Comparison of ENCODE assay signal across 8 cellular contexts in the genomic region with DNA sequence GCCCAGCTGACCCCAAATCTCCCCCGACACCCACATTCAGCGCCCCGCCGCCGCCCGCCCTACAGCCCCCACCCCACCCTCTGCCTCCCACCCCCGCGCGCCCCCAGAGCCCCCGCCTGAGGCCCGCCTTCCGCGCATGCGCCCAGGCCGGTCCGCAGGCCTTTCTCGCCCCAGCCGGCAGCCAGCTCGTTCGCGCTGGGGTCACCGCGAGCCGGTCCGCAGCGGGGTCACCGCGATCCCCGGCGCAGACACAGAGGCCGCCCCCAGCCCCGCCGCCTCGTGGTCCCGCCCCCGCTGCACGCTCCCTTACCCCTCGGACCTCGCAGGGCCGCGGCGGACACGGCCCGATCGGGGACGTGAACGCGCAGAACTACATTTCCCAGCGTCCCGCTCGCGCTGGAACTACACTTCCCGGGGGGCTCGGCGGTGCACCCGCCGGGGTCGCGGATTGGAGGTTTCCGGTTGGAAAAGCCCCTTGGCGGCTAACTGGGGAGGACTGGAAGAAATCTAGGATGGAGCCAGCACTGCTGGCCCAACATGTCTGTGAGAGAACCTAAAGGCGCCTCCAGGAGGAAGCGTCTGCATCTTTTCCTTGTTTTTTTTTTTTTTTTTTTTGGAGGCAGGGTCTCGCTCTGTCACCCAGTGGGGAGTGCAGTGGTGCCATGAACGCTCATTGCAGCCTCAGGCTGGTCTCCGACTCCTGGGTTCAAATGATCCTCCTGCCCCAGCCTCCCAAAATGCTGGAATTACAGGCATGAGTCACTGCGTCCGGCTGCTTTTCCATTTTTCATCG. TPM values are rescaled to one million over a fixed set of nuclear protein-coding genes. Genes with fewer than 3 reads are reported as not detected.
DNase-seq lines count a peak whose midpoint lies in the region; ATAC-seq and TF ChIP-seq lines count a peak whose summit lies in the region.

A gene (minus strand): TSS at position 374 of the 793 bp plus-strand sequence. CDS start 10,671 bp downstream, outside the sequence.

- H3K4me3 ChIP-seq in AG09309 (ENCODE audit: control insufficient read depth, low read depth, low read length): peak within 1 kb of the TSS; percentile 88
- peak within 1 kb of the TSS; percentile 72 to 84 (median 80) for H3K4me3 ChIP-seq in liver (ENCODE audit: low read depth in 1 of 3, low read length in 3 of 3)

- H3K27ac ChIP-seq in liver (ENCODE audit: low read depth in 1 of 2, low read length in 2 of 2): peak within 1 kb of the TSS; percentile 81 to 87

- no peak for TF ChIP-seq CTCF in AG09309 (IDR thresholded peaks at IDR 0.05; ENCODE audit: control insufficient read depth, insufficient read depth, low read depth, low read length, missing control alignments)
- TF ChIP-seq CTCF in liver (IDR thresholded peaks at IDR 0.05; ENCODE audit: low read depth, low read length, missing input control): no peak

- H3K9ac ChIP-seq in liver (ENCODE audit: low read depth in 1 of 2, low read length in 2 of 2): peak within 1 kb of the TSS; percentile 80 to 86

- DNase-seq in AG09309 (ENCODE audit: low read depth) (peak; percentile 55), NCI-H446 treated with DMSO at 0.1 percent for 48 hours (lab: John Stamatoyannopoulos, UW) (peak; percentile 70), dermis blood vessel endothelial cell (peak; percentile 91)
- DNase-seq in activated CD4-positive, alpha-beta T cell treated with anti-CD3 and anti-CD28 coated beads, Interleukin-2, amount 50 U/mL, for 4 hours: peak; percentile 79 to 80
- DNase-seq in stimulated activated CD4-positive, alpha-beta T cell treated with anti-CD3 and anti-CD28 coated beads, Interleukin-2, amount 100 ng/mL, for 48 hours: peak; percentile 75 to 76

- TF ChIP-seq RAD21 in liver (IDR thresholded peaks at IDR 0.05): no peak

- WGBS in liver: under 1% methylated on average over 69 of the region's 69 CpGs

- ATAC-seq in GM18907 (IDR thresholded peaks at IDR 0.05; ENCODE audit: unreplicated experiment) (peak; percentile 95), HG03159 (IDR thresholded peaks at IDR 0.05; ENCODE audit: unreplicated experiment) (peak; percentile 86)

- H3K9me3 ChIP-seq in liver (ENCODE audit: control insufficient read depth in 4 of 4, low read length in 3 of 4): peaks cover 8 to 24% (median 18%) of the 10 kb centered on the region in 4 donors

- peaks cover 5 to 16% (median 11%) of the 10 kb centered on the region in 4 donors for H3K4me1 ChIP-seq in liver (ENCODE audit: control insufficient read depth in 4 of 4, insufficient read depth in 4 of 4, low read length in 3 of 4)

- H3K27me3 ChIP-seq in liver (ENCODE audit: control insufficient read depth in 4 of 4, insufficient read depth in 4 of 4, low read length in 3 of 4): no peaks in the 10 kb centered on the region

- H3K36me3 ChIP-seq in liver (ENCODE audit: control insufficient read depth in 4 of 4, insufficient read depth in 3 of 4, low read depth in 1 of 4, low read length in 3 of 4): peaks cover 0 to 8% (median 1%) of the 10 kb centered on the region in 4 donors

TF ChIP-seq in liver, 16 proteins besides CTCF, POLR2A, EP300 and RAD21:
- TF ChIP-seq, protein P1, sequence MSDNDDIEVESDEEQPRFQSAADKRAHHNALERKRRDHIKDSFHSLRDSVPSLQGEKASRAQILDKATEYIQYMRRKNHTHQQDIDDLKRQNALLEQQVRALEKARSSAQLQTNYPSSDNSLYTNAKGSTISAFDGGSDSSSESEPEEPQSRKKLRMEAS (IDR thresholded peaks at IDR 0.05): no peak
- TF ChIP-seq HNF4G (IDR thresholded peaks at IDR 0.05) (no peak), GABPA (IDR thresholded peaks at IDR 0.05 in 1 of 2, conservative IDR thresholded peaks at IDR 0.05 in 1 of 2) (peak in 1 of 2 donors; percentile 89), HNF4A (conservative IDR thresholded peaks at IDR 0.05) (no peak), NR2F2 (IDR thresholded peaks at IDR 0.05) (no peak), FOXA2 (IDR thresholded peaks at IDR 0.05) (no peak), RXRA (IDR thresholded peaks at IDR 0.05) (peak in 1 of 2 donors; percentile 33), SP1 (IDR thresholded peaks at IDR 0.05) (no peak), YY1 (IDR thresholded peaks at IDR 0.05) (peak; percentile 10)
- TF ChIP-seq, protein P2, sequence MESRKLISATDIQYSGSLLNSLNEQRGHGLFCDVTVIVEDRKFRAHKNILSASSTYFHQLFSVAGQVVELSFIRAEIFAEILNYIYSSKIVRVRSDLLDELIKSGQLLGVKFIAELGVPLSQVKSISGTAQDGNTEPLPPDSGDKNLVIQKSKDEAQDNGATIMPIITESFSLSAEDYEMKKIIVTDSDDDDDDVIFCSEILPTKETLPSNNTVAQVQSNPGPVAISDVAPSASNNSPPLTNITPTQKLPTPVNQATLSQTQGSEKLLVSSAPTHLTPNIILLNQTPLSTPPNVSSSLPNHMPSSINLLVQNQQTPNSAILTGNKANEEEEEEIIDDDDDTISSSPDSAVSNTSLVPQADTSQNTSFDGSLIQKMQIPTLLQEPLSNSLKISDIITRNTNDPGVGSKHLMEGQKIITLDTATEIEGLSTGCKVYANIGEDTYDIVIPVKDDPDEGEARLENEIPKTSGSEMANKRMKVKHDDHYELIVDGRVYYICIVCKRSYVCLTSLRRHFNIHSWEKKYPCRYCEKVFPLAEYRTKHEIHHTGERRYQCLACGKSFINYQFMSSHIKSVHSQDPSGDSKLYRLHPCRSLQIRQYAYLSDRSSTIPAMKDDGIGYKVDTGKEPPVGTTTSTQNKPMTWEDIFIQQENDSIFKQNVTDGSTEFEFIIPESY (IDR thresholded peaks at IDR 0.05): no peak
- TF ChIP-seq, protein P3, sequence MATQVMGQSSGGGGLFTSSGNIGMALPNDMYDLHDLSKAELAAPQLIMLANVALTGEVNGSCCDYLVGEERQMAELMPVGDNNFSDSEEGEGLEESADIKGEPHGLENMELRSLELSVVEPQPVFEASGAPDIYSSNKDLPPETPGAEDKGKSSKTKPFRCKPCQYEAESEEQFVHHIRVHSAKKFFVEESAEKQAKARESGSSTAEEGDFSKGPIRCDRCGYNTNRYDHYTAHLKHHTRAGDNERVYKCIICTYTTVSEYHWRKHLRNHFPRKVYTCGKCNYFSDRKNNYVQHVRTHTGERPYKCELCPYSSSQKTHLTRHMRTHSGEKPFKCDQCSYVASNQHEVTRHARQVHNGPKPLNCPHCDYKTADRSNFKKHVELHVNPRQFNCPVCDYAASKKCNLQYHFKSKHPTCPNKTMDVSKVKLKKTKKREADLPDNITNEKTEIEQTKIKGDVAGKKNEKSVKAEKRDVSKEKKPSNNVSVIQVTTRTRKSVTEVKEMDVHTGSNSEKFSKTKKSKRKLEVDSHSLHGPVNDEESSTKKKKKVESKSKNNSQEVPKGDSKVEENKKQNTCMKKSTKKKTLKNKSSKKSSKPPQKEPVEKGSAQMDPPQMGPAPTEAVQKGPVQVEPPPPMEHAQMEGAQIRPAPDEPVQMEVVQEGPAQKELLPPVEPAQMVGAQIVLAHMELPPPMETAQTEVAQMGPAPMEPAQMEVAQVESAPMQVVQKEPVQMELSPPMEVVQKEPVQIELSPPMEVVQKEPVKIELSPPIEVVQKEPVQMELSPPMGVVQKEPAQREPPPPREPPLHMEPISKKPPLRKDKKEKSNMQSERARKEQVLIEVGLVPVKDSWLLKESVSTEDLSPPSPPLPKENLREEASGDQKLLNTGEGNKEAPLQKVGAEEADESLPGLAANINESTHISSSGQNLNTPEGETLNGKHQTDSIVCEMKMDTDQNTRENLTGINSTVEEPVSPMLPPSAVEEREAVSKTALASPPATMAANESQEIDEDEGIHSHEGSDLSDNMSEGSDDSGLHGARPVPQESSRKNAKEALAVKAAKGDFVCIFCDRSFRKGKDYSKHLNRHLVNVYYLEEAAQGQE (IDR thresholded peaks at IDR 0.05): no peak
- TF ChIP-seq, protein P4, sequence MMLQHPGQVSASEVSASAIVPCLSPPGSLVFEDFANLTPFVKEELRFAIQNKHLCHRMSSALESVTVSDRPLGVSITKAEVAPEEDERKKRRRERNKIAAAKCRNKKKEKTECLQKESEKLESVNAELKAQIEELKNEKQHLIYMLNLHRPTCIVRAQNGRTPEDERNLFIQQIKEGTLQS (IDR thresholded peaks at IDR 0.05): no peak

RNA-seq across cellular contexts. Expression of the gene that starts here (rescaled TPM):
- total RNA-seq in dermis blood vessel endothelial cell (6.5 and 8.2 TPM in 2 replicates), liver (1 to 10 TPM; 3.6 to 9.5 TPM)
- polyA plus RNA-seq in liver: 1 to 10 TPM; 1.2 to 3.5 TPM

Comparison
In these comparisons a context has a peak if more than half of its experiments do, and no peak if none do; other contexts are left out.
1. Peak in every context shown above with its lines: DNase-seq, ATAC-seq, H3K4me3 ChIP-seq and H3K27ac ChIP-seq.